In genomic region chr3:63948995-63949394, GRCh38 we compare ENCODE assay signal across 19 cellular contexts. TPM values are rescaled to one million over a fixed set of nuclear protein-coding genes. Genes with fewer than 3 reads are reported as not detected.
DNase-seq lines count a peak whose midpoint lies in the region; ATAC-seq, FAIRE-seq and TF ChIP-seq lines count a peak whose summit lies in the region.
"Had no signal": no experiment of that assay in that cellular context is flagged by ENCODE, and none has a peak within 500 bp of the region (broad histone marks: within the 10 kb centered on the region; RNA-seq: fewer than 3 reads in every experiment).

No MANE protein-coding gene starts in this region.

- no peaks in the 10 kb centered on the region for H3K27me3 ChIP-seq in esophagus muscularis mucosa
- H3K27me3 ChIP-seq: testis had no signal

- H3K36me3 Mint-ChIP-seq in activated T-cell treated with anti-CD3 and anti-CD28 coated beads, Interleukin-2, amount 50 U/mL, for 72 hours (ENCODE audit: insufficient read depth in 2 of 2): peaks cover 6 to 8% of the 10 kb centered on the region in 2 donors
- H3K36me3 Mint-ChIP-seq in activated naive CD4-positive, alpha-beta T cell treated with anti-CD3 and anti-CD28 coated beads, Interleukin-2, amount 50 U/mL, for 72 hours: peaks cover 10 to 25% of the 10 kb centered on the region in 2 donors

- H3K9me3 ChIP-seq in esophagus muscularis mucosa: no peaks in the 10 kb centered on the region
- H3K9me3 ChIP-seq: left ventricle myocardium inferior, testis had no signal

- H3K4me1 Mint-ChIP-seq in activated T-cell treated with anti-CD3 and anti-CD28 coated beads, Interleukin-2, amount 50 U/mL, for 72 hours (ENCODE audit: low read depth): peaks cover 38% of the 10 kb centered on the region

- intact Hi-C loops in esophagus muscularis mucosa (cut with DNase I): no loop called here

- no peaks in the 10 kb centered on the region for H3K9me3 Mint-ChIP-seq in activated T-cell treated with anti-CD3 and anti-CD28 coated beads, Interleukin-2, amount 50 U/mL, for 72 hours
- no peaks in the 10 kb centered on the region for H3K9me3 Mint-ChIP-seq in activated naive CD4-positive, alpha-beta T cell treated with anti-CD3 and anti-CD28 coated beads, Interleukin-2, amount 50 U/mL, for 72 hours
- H3K9me3 Mint-ChIP-seq: activated CD8-positive, alpha-beta T cell treated with anti-CD3 and anti-CD28 coated beads for 36 hours; activated T-helper 17 cell treated with anti-CD3 and anti-CD28 coated beads, Interleukin-2, amount 50 U/mL, for 72 hours; naive thymus-derived CD8-positive, alpha-beta T cell had no signal

- ATAC-seq in SK-N-SH treated with all-trans-retinoic acid at 6 μM for 48 hours: peak; percentile 74
- no peak for ATAC-seq in activated T-cell treated with anti-CD3 and anti-CD28 coated beads, Interleukin-2, amount 50 U/mL, for 72 hours (replicated peaks in 1 of 2)
- ATAC-seq in activated naive CD4-positive, alpha-beta T cell treated with anti-CD3 and anti-CD28 coated beads, Interleukin-2, amount 50 U/mL, for 72 hours: no peak
- ATAC-seq: activated CD8-positive, alpha-beta T cell treated with anti-CD3 and anti-CD28 coated beads for 36 hours; activated T-helper 17 cell treated with anti-CD3 and anti-CD28 coated beads, Interleukin-2, amount 50 U/mL, for 72 hours; naive thymus-derived CD8-positive, alpha-beta T cell had no signal

- no peak overlapping the region for H3K27ac Mint-ChIP-seq in activated T-cell treated with anti-CD3 and anti-CD28 coated beads, Interleukin-2, amount 50 U/mL, for 72 hours
- H3K27ac Mint-ChIP-seq in activated naive CD4-positive, alpha-beta T cell treated with anti-CD3 and anti-CD28 coated beads, Interleukin-2, amount 50 U/mL, for 72 hours: no peak overlapping the region
- H3K27ac Mint-ChIP-seq: activated CD8-positive, alpha-beta T cell treated with anti-CD3 and anti-CD28 coated beads for 36 hours had no signal

- H3K4me1 ChIP-seq in esophagus muscularis mucosa: peaks cover 31 to 90% (median 70%) of the 10 kb centered on the region in 4 donors

- peaks cover 0 to 8% (median 0%) of the 10 kb centered on the region in 4 donors for H3K36me3 ChIP-seq in esophagus muscularis mucosa

- no peak for FAIRE-seq in HTR-8/SVneo (lab: Jason Lieb, UNC)

- H3K4me3 Mint-ChIP-seq in activated T-cell treated with anti-CD3 and anti-CD28 coated beads, Interleukin-2, amount 50 U/mL, for 72 hours: no peak overlapping the region
- H3K4me3 Mint-ChIP-seq: activated CD8-positive, alpha-beta T cell treated with anti-CD3 and anti-CD28 coated beads for 36 hours; activated T-helper 17 cell treated with anti-CD3 and anti-CD28 coated beads, Interleukin-2, amount 50 U/mL, for 72 hours; naive thymus-derived CD8-positive, alpha-beta T cell had no signal

- TF ChIP-seq EP300 in esophagus muscularis mucosa (IDR thresholded peaks at IDR 0.05): no peak

- H3K4me3 ChIP-seq in AG10803 (ENCODE audit: low read length): no peak overlapping the region
- H3K4me3 ChIP-seq in esophagus muscularis mucosa: no peak overlapping the region
- H3K4me3 ChIP-seq: left ventricle myocardium inferior, testis had no signal

- peak; percentile 72 for DNase-seq in AG10803 (ENCODE audit: low read depth)
- DNase-seq in esophagus muscularis mucosa (ENCODE audit: extremely low spot score): no peak
- peak; percentile 54 to 57 for DNase-seq in lung microvascular endothelial cell (ENCODE audit: low read depth in 2 of 2)
- DNase-seq in activated CD4-positive, alpha-beta T cell treated with anti-CD3 and anti-CD28 coated beads, Interleukin-2, amount 50 U/mL, for 4 hours: no peak
- DNase-seq in HTR-8/SVneo (ENCODE audit: insufficient read length, low spot score): no peak
- DNase-seq in activated T-cell treated with anti-CD3 and anti-CD28 coated beads, Interleukin-2, amount 50 U/mL, for 72 hours: no peak
- DNase-seq in activated naive CD4-positive, alpha-beta T cell treated with anti-CD3 and anti-CD28 coated beads, Interleukin-2, amount 50 U/mL, for 72 hours (ENCODE audit: low spot score in 2 of 2): no peak
- DNase-seq: activated CD8-positive, alpha-beta T cell treated with anti-CD3 and anti-CD28 coated beads for 36 hours; COR-L47; hypothalamus; left ventricle myocardium inferior; naive thymus-derived CD8-positive, alpha-beta T cell; NCI-H1417 treated with DMSO at 0.1 percent for 48 hours; NCI-H510A; testis had no signal

- TF ChIP-seq POLR2A in esophagus muscularis mucosa (IDR thresholded peaks at IDR 0.05; ENCODE audit: low read depth): no peak

- H3K27me3 Mint-ChIP-seq in activated T-cell treated with anti-CD3 and anti-CD28 coated beads, Interleukin-2, amount 50 U/mL, for 72 hours (ENCODE audit: low read depth): no peaks in the 10 kb centered on the region
- H3K27me3 Mint-ChIP-seq: activated CD8-positive, alpha-beta T cell treated with anti-CD3 and anti-CD28 coated beads for 36 hours; activated T-helper 17 cell treated with anti-CD3 and anti-CD28 coated beads, Interleukin-2, amount 50 U/mL, for 72 hours; naive thymus-derived CD8-positive, alpha-beta T cell had no signal

- WGBS in esophagus muscularis mucosa: 45% methylated on average over 2 of the region's 2 CpGs

- TF ChIP-seq CTCF in AG10803 (conservative IDR thresholded peaks at IDR 0.05; ENCODE audit: low read length) (no peak), esophagus muscularis mucosa (IDR thresholded peaks at IDR 0.05) (no peak)

- peak overlapping the region in 3 of 4 donors; percentile 44 to 68 (median 58) for H3K27ac ChIP-seq in esophagus muscularis mucosa (replicated peaks in 1 of 4)
- H3K27ac ChIP-seq: KMS-11, left ventricle myocardium inferior, testis had no signal

TF ChIP-seq in SK-N-SH treated with all-trans-retinoic acid at 6 μM for 48 hours, 23 proteins besides CTCF, POLR2A, EP300 and RAD21:
- TF ChIP-seq GLIS3 (CRISPR knock-in tag; IDR thresholded peaks at IDR 0.05) (no peak), ZFP30 (CRISPR knock-in tag; IDR thresholded peaks at IDR 0.05) (no peak), PPARA (CRISPR knock-in tag; IDR thresholded peaks at IDR 0.05; ENCODE audit: borderline replicate concordance) (no peak), ESRRG (CRISPR knock-in tag; IDR thresholded peaks at IDR 0.05) (no peak), CREB5 (CRISPR knock-in tag; IDR thresholded peaks at IDR 0.05; ENCODE audit: low read depth) (no peak), ISL1 (CRISPR knock-in tag; IDR thresholded peaks at IDR 0.05) (no peak), CSRNP3 (CRISPR knock-in tag; IDR thresholded peaks at IDR 0.05) (no peak), RARB (CRISPR knock-in tag; IDR thresholded peaks at IDR 0.05) (no peak), ZC3H10 (CRISPR knock-in tag; IDR thresholded peaks at IDR 0.05) (no peak)

RNA-seq across cellular contexts. Expression of gene SCAANT1, which starts 36.8 kb away (rescaled TPM):
- not detected for total RNA-seq in esophagus muscularis mucosa
- 1.7 TPM in 1 of 2 replicates, not detected in the other for total RNA-seq in lung microvascular endothelial cell
- total RNA-seq in activated T-cell treated with anti-CD3 and anti-CD28 coated beads, Interleukin-2, amount 50 U/mL, for 72 hours: not detected
- not detected for total RNA-seq in activated naive CD4-positive, alpha-beta T cell treated with anti-CD3 and anti-CD28 coated beads, Interleukin-2, amount 50 U/mL, for 72 hours
- total RNA-seq: activated CD8-positive, alpha-beta T cell treated with anti-CD3 and anti-CD28 coated beads for 36 hours; left ventricle myocardium inferior; pulmonary artery endothelial cell; testis had no signal

Comparison
In these comparisons a context has a peak if more than half of its experiments do, and no peak if none do; other contexts are left out.
1. DNase-seq: peak in AG10803 (single experiment) and lung microvascular endothelial cell (2 of 2); none in esophagus muscularis mucosa (single experiment), activated CD4-positive, alpha-beta T cell treated with anti-CD3 and anti-CD28 coated beads, Interleukin-2, amount 50 U/mL, for 4 hours (0 of 2), HTR-8/SVneo (single experiment), activated T-cell treated with anti-CD3 and anti-CD28 coated beads, Interleukin-2, amount 50 U/mL, for 72 hours (0 of 2) and activated naive CD4-positive, alpha-beta T cell treated with anti-CD3 and anti-CD28 coated beads, Interleukin-2, amount 50 U/mL, for 72 hours (0 of 2).